8 cellular contexts compared by ENCODE assay signal in the genomic region with DNA sequence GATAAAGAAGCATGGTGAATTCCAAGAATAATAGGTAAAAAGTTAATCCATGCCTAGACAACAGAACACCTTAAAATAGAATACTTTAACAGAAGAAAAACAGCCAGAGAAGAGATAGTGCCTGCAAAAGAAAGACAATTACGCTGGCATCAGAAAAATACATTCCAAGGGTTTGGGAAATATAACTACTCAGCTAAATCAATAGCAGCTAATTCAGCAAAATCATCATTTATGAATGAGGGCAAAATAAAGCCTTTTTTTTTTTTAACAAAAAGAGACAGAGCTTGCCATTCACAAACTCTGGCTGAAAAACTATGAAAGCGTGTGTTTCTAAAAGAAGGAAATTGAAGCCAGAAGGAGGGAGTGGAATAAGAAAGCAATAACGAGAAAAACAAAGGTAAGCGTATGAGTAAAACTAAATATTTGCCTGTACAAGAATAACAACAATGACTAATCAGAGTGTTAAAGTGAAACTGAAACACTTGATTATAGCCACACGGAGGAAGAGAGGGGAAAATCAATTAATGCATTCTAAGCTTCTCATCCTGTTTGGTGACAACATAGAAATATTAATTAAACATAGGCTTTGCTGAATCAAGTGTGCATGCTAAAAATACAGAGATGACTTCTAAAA.
DNase-seq lines count a peak whose midpoint lies in the region; ATAC-seq and TF ChIP-seq lines count a peak whose summit lies in the region.

No MANE protein-coding gene starts in this region.

- ATAC-seq in GM18868 (IDR thresholded peaks at IDR 0.05; ENCODE audit: unreplicated experiment) (peak; percentile 78), HG02938 (IDR thresholded peaks at IDR 0.05; ENCODE audit: unreplicated experiment) (peak; percentile 83)

- H3K9me3 ChIP-seq in mononuclear cell (ENCODE audit: low read depth, low read length) = no peaks in the 10 kb centered on the region

- DNase-seq in GM19238 (ENCODE audit: insufficient read length, low spot score) (no peak), NCI-H146 (lab: John Stamatoyannopoulos, UW) (no peak), NCI-H82 (lab: John Stamatoyannopoulos, UW) (no peak)
- no peak for DNase-seq in stimulated activated naive CD4-positive, alpha-beta T cell treated with Interleukin-2 at 50 U/mL for 16 hours (lab: John Stamatoyannopoulos, UW)

- H3K4me3 ChIP-seq in WI38 (ENCODE audit: low read depth, low read length) (peak overlapping the region; percentile 37), mononuclear cell (ENCODE audit: low read length) (peak overlapping the region; percentile 10)

- TF ChIP-seq CTCF in WI38 (IDR thresholded peaks at IDR 0.05; ENCODE audit: low read depth, low read length) = no peak

- peaks cover 18% of the 10 kb centered on the region for H3K4me1 ChIP-seq in mononuclear cell (ENCODE audit: insufficient read depth, low read length)

- H3K27me3 ChIP-seq in mononuclear cell (ENCODE audit: insufficient read depth, low read length) = no peaks in the 10 kb centered on the region
